ENCODE assay signal across 12 cellular contexts in genomic region chr1:159014003-159014571, GRCh38. TPM values are rescaled to one million over a fixed set of nuclear protein-coding genes. Genes with fewer than 3 reads are reported as not detected.
DNase-seq lines count a peak whose midpoint lies in the region; ATAC-seq and TF ChIP-seq lines count a peak whose summit lies in the region.
"Had no signal": no experiment of that assay in that cellular context is flagged by ENCODE, and none has a peak within 500 bp of the region (broad histone marks: within the 10 kb centered on the region; RNA-seq: fewer than 3 reads in every experiment).

No MANE protein-coding gene starts in this region.

- peak overlapping the region in 1 of 2 donors; percentile 80 for H3K27ac ChIP-seq in breast epithelium
- H3K27ac ChIP-seq: VCaP had no signal

- no peaks in the 10 kb centered on the region for H3K9me2 ChIP-seq in Loucy (replicated peaks; ENCODE audit: low read depth, low read length)

- H3K4me1 Mint-ChIP-seq in activated T-cell treated with anti-CD3 and anti-CD28 coated beads, Interleukin-2, amount 50 U/mL, for 24 hours (ENCODE audit: low read depth): peaks cover 59% of the 10 kb centered on the region
- peaks cover 59% of the 10 kb centered on the region for H3K4me1 Mint-ChIP-seq in stimulated activated effector memory CD8-positive, alpha-beta T cell treated with anti-CD3 and anti-CD28 coated beads, Interleukin-12 subunit alpha, Interleukin-12 subunit beta, amount 100 ng/mL, for 72 hours

- no peak for DNase-seq in activated T-cell treated with anti-CD3 and anti-CD28 coated beads, Interleukin-2, amount 50 U/mL, for 24 hours
- DNase-seq in activated T-cell treated with anti-CD3 and anti-CD28 coated beads, Interleukin-2, amount 50 U/mL, for 1 hour: no peak
- DNase-seq in breast epithelium (ENCODE audit: low spot score in 2 of 2): no peak
- no peak for DNase-seq in stimulated activated effector memory CD8-positive, alpha-beta T cell treated with anti-CD3 and anti-CD28 coated beads, Interleukin-12 subunit alpha, Interleukin-12 subunit beta, amount 100 ng/mL, for 72 hours (ENCODE audit: low spot score in 2 of 2)
- no peak for DNase-seq in effector CD8-positive, alpha-beta T cell (lab: John Stamatoyannopoulos, UW)
- DNase-seq: Karpas-422, NCI-H2171, RPMI8226 had no signal

- H3K79me2 ChIP-seq in Loucy (ENCODE audit: insufficient read depth, low read length): peaks cover 92% of the 10 kb centered on the region

- intact Hi-C loops in breast epithelium (cut with DNase I; ENCODE audit: low total_unique reads): no loop called here

- H3F3A ChIP-seq in Loucy (ENCODE audit: low read depth): peaks cover 9% of the 10 kb centered on the region; the same call in 1 of the 2 replicates

- H3K4me1 ChIP-seq in Loucy (ENCODE audit: insufficient read depth, low read length, poor library complexity, severe bottlenecking) (peaks cover 52% of the 10 kb centered on the region), breast epithelium (no peaks in the 10 kb centered on the region)

- ATAC-seq in stimulated activated effector memory CD8-positive, alpha-beta T cell treated with anti-CD3 and anti-CD28 coated beads, Interleukin-12 subunit alpha, Interleukin-12 subunit beta, amount 100 ng/mL, for 72 hours: no peak
- ATAC-seq in GM18505 (IDR thresholded peaks at IDR 0.05; ENCODE audit: unreplicated experiment): no peak
- ATAC-seq in HG02759 (IDR thresholded peaks at IDR 0.05; ENCODE audit: unreplicated experiment): no peak

- no peaks in the 10 kb centered on the region for H3K9me3 ChIP-seq in Loucy (ENCODE audit: insufficient read depth, low read depth, low read length)
- H3K9me3 ChIP-seq in breast epithelium: no peaks in the 10 kb centered on the region

- H3K4me3 Mint-ChIP-seq in activated T-cell treated with anti-CD3 and anti-CD28 coated beads, Interleukin-2, amount 50 U/mL, for 24 hours: peak overlapping the region; percentile 90
- peak overlapping the region; percentile 73 for H3K4me3 Mint-ChIP-seq in stimulated activated effector memory CD8-positive, alpha-beta T cell treated with anti-CD3 and anti-CD28 coated beads, Interleukin-12 subunit alpha, Interleukin-12 subunit beta, amount 100 ng/mL, for 72 hours

- H3K4me3 ChIP-seq in Loucy (ENCODE audit: low read length, poor library complexity, severe bottlenecking): peak overlapping the region; percentile 93
- peak overlapping the region in 2 of 3 donors; percentile 62 to 69 for H3K4me3 ChIP-seq in breast epithelium

- H3K9me3 Mint-ChIP-seq in activated T-cell treated with anti-CD3 and anti-CD28 coated beads, Interleukin-2, amount 50 U/mL, for 24 hours: no peaks in the 10 kb centered on the region
- H3K9me3 Mint-ChIP-seq in stimulated activated effector memory CD8-positive, alpha-beta T cell treated with anti-CD3 and anti-CD28 coated beads, Interleukin-12 subunit alpha, Interleukin-12 subunit beta, amount 100 ng/mL, for 72 hours: no peaks in the 10 kb centered on the region

- H3K36me3 Mint-ChIP-seq in activated T-cell treated with anti-CD3 and anti-CD28 coated beads, Interleukin-2, amount 50 U/mL, for 24 hours (ENCODE audit: low read depth): peaks cover 92% of the 10 kb centered on the region
- H3K36me3 Mint-ChIP-seq in stimulated activated effector memory CD8-positive, alpha-beta T cell treated with anti-CD3 and anti-CD28 coated beads, Interleukin-12 subunit alpha, Interleukin-12 subunit beta, amount 100 ng/mL, for 72 hours: peaks cover 99% of the 10 kb centered on the region

- TF ChIP-seq CTCF in Loucy (conservative IDR thresholded peaks at IDR 0.05; ENCODE audit: low read length) (no peak), breast epithelium (IDR thresholded peaks at IDR 0.05) (no peak)

- H3K9ac ChIP-seq in Loucy (ENCODE audit: low read depth, low read length, poor library complexity, severe bottlenecking): peak overlapping the region; percentile 99

- peak overlapping the region; percentile 88 for H3K4me2 ChIP-seq in Loucy (ENCODE audit: low read depth, low read length, poor library complexity, severe bottlenecking)

- TF ChIP-seq POLR2A in breast epithelium (IDR thresholded peaks at IDR 0.05): no peak
- TF ChIP-seq POLR2A in GM18505 (IDR thresholded peaks at IDR 0.05; ENCODE audit: borderline replicate concordance, extremely low read depth, insufficient read depth, insufficient read length): no peak

- peaks cover 38% of the 10 kb centered on the region for H3K36me3 ChIP-seq in Loucy (ENCODE audit: insufficient read depth, low read length)
- H3K36me3 ChIP-seq in breast epithelium: no peaks in the 10 kb centered on the region

- H2AFZ ChIP-seq in Loucy (ENCODE audit: low read length): no peak overlapping the region

- H3K27me3 Mint-ChIP-seq in activated T-cell treated with anti-CD3 and anti-CD28 coated beads, Interleukin-2, amount 50 U/mL, for 24 hours: no peaks in the 10 kb centered on the region

- H4K20me1 ChIP-seq in Loucy (ENCODE audit: insufficient read depth, low read length, poor library complexity, severe bottlenecking): peaks cover 69% of the 10 kb centered on the region

- peak overlapping the region; percentile 97 for H3K27ac Mint-ChIP-seq in activated T-cell treated with anti-CD3 and anti-CD28 coated beads, Interleukin-2, amount 50 U/mL, for 24 hours
- H3K27ac Mint-ChIP-seq in stimulated activated effector memory CD8-positive, alpha-beta T cell treated with anti-CD3 and anti-CD28 coated beads, Interleukin-12 subunit alpha, Interleukin-12 subunit beta, amount 100 ng/mL, for 72 hours: peak overlapping the region; percentile 98

- H3K27me3 ChIP-seq in Loucy (ENCODE audit: insufficient read depth, low read length, poor library complexity, severe bottlenecking) (peaks cover 5% of the 10 kb centered on the region), breast epithelium (no peaks in the 10 kb centered on the region)

RNA-seq across cellular contexts. Expression of gene IFI16, which starts 4.4 kb away (rescaled TPM):
- total RNA-seq in breast epithelium: 100 to 1,000 TPM in 2 of 3 donors, 10 to 100 TPM in 1; 96.2 to 132 (median 109) TPM
